In the genomic region with DNA sequence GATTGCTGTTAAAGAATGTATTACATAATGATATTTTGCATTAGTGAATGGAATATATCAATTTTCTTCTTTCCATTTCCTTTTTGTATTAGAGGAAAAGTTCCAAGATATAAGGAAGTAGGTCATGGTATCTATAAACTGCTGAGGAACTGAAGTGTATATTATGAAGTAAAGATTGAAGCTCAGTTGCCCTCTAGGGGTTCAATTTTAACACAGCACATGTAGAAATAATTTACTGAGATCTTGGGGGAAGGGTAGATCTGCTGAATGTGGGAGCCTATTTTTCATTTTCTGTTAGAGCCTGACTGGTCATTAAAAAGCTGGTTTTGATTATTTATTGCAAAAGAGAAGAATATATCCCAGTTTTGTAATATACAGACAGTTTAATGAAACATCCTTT, we compare ENCODE assay signal across 7 cellular contexts. TPM values are rescaled to one million over a fixed set of nuclear protein-coding genes. Genes with fewer than 3 reads are reported as not detected.
DNase-seq lines count a peak whose midpoint lies in the region; ATAC-seq and TF ChIP-seq lines count a peak whose summit lies in the region.

No MANE protein-coding gene starts in this region.

- TF ChIP-seq CTCF in GM06990 (IDR thresholded peaks at IDR 0.05; ENCODE audit: insufficient read depth, low read length, poor library complexity, severe bottlenecking) (peak; percentile 51), parathyroid adenoma (IDR thresholded peaks at IDR 0.05) (peak; percentile 42)

- no peak overlapping the region for H3K9ac ChIP-seq in parathyroid adenoma

- no peak overlapping the region for H3K4me2 ChIP-seq in parathyroid adenoma (ENCODE audit: low read length)

- H3K27me3 ChIP-seq in GM06990 (replicated peaks; ENCODE audit: control insufficient read depth, insufficient read depth, low read length) (no peaks in the 10 kb centered on the region), parathyroid adenoma (ENCODE audit: control insufficient read depth, insufficient read depth, low read length) (no peaks in the 10 kb centered on the region)

- DNase-seq in GM06990 (ENCODE audit: extremely low read depth, insufficient read length), result peak; percentile 18
- peak; percentile 41 for DNase-seq in SK-N-DZ (ENCODE audit: low spot score)
- peak; percentile 75 for DNase-seq in fibroblast of peridontal ligament (ENCODE audit: extremely low read depth)
- no peak for DNase-seq in UCSD-AML1 (lab: John Stamatoyannopoulos, UW; ENCODE audit: unreplicated experiment)

- no peaks in the 10 kb centered on the region for H3K9me3 ChIP-seq in parathyroid adenoma (ENCODE audit: control insufficient read depth, low read length)

- no peaks in the 10 kb centered on the region for H3K4me1 ChIP-seq in parathyroid adenoma

- no peak overlapping the region for H2AFZ ChIP-seq in parathyroid adenoma

- no peaks in the 10 kb centered on the region for H3K79me2 ChIP-seq in parathyroid adenoma

- H3K27ac ChIP-seq in parathyroid adenoma, result no peak overlapping the region

- H3K36me3 ChIP-seq in GM06990 (ENCODE audit: control insufficient read depth, insufficient read depth, low read length) (peaks cover 4% of the 10 kb centered on the region), parathyroid adenoma (ENCODE audit: control insufficient read depth, insufficient read depth, low read length) (no peaks in the 10 kb centered on the region)

- peak; percentile 93 for ATAC-seq in GM21447 (IDR thresholded peaks at IDR 0.05; ENCODE audit: unreplicated experiment)
- peak; percentile 73 for ATAC-seq in HG03575 (IDR thresholded peaks at IDR 0.05; ENCODE audit: extremely low read depth, insufficient number of reproducible peaks, low FRiP score, unreplicated experiment)

- H3K4me3 ChIP-seq in GM06990 (replicated peaks; ENCODE audit: low read depth, low read length) (no peak overlapping the region), parathyroid adenoma (ENCODE audit: low read depth, low read length) (no peak overlapping the region)

RNA-seq across cellular contexts. Expression of gene CMC1, which starts 45.2 kb away (rescaled TPM):
- 15.7 and 26.3 TPM in 2 replicates for polyA plus RNA-seq in SK-N-DZ (2014; cell fraction: cytosol; rRNA removed)
- polyA plus RNA-seq in SK-N-DZ (2014; cell fraction: nucleus; rRNA removed), result 15.4 and 29.6 TPM in 2 replicates
